ENCODE assay signal across 17 cellular contexts in the genomic region with DNA sequence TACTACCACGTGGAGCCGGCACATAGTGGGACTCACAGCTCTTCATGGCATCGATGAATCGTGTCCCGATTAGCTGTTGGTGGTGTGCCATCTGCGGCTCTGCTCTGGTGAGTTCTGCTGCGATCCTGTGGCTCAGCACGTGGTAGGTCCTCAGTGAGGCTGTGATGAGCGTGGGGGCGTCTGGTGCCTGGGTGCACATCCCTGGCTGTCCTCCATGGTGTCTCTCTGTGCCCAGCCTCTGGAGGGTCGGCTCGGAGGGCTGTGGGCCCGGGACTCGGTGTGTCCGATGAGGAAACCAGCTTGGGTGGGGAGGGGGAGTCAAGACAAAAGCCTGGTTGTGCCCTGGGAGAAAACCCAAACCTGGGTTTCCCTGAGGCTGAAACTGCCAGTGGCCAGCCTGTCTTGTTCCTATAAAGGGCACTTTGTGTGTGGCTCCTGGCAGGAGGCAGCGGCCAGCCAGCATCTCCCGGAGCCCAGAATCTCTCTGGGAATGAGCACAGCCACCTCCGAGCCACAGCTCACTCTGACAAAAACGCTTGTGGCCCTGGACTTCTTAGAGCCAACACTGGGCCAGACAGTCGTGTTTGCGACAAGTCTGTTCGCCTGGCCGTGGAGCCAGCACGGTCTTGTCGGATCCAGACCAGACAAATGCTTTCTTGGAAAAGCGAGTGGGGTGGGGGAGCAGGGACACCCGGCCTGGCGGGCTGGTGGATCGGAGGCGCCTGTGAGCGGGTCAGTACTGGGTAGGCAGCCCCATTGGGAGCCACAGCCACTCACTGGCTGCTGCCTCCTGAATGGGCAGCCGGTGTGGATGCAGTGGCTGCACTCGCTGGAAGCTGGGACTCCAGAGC. TPM values are rescaled to one million over a fixed set of nuclear protein-coding genes. Genes with fewer than 3 reads are reported as not detected.
A peak's percentile ranks its signal among the peaks of the same experiment; 100 is the strongest.
DNase-seq lines count a peak whose midpoint lies in the region; ATAC-seq and TF ChIP-seq lines count a peak whose summit lies in the region.
"Had no signal": no experiment of that assay in that cellular context is flagged by ENCODE, and none has a peak within 500 bp of the region (broad histone marks: within the 10 kb centered on the region; RNA-seq: fewer than 3 reads in every experiment).

No MANE protein-coding gene starts in this region.

- H3K4me1 ChIP-seq in ascending aorta (peaks cover 46 to 77% of the 10 kb centered on the region in 2 donors), aorta (ENCODE audit: control insufficient read depth in 1 of 2, insufficient read depth in 2 of 2, low read length in 2 of 2) (peaks cover 0 to 3% of the 10 kb centered on the region in 2 donors)

- H3K36me3 ChIP-seq in ascending aorta (no peaks in the 10 kb centered on the region), aorta (ENCODE audit: control insufficient read depth in 1 of 2, insufficient read depth in 2 of 2, low read length in 1 of 2) (no peaks in the 10 kb centered on the region)
- H3K36me3 ChIP-seq: left lung had no signal

- H3K27ac ChIP-seq in ascending aorta (peak overlapping the region; percentile 82 to 95), aorta (ENCODE audit: low read depth in 1 of 2, low read length in 2 of 2) (peak overlapping the region; percentile 59 to 89)
- H3K27ac ChIP-seq: BLaER1 treated with 17β-estradiol and CSF1 and Interleukin-3, amounts not matched to agents 10 nM and 100 nM; PC-9 had no signal

- H3K4me3 ChIP-seq in ascending aorta (peak overlapping the region in 1 of 2 donors; percentile 28), aorta (ENCODE audit: low read length in 2 of 2) (no peak overlapping the region)
- H3K4me3 ChIP-seq: BLaER1 treated with 17β-estradiol and CSF1 and Interleukin-3, amounts not matched to agents 10 nM and 100 nM; left lung; PC-9; skin epidermis had no signal

- CTCF ChIA-PET in activated CD4-positive, alpha-beta T cell treated with anti-CD3 and anti-CD28 coated beads, Interleukin-2, amount 10 ng/mL, durations not matched to agents 7 days and 5 days (lab: Charles Lee), result no interaction called here

- DNase-seq in ascending aorta (ENCODE audit: low spot score in 2 of 2), result no peak
- DNase-seq in head of caudate nucleus, result peak; percentile 52 to 90 (median 77)
- DNase-seq in posterior cingulate gyrus, result peak; percentile 52 to 94 (median 63)
- peak; percentile 61 to 81 for DNase-seq in aorta
- no peak for DNase-seq in NCI-H2227 (lab: John Stamatoyannopoulos, UW; ENCODE audit: unreplicated experiment)
- DNase-seq in activated CD4-positive, alpha-beta T cell treated with anti-CD3 and anti-CD28 coated beads, Interleukin-2, amount 10 ng/mL, durations not matched to agents 7 days and 5 days, result no peak
- DNase-seq: activated CD4-positive, CD25-positive, alpha-beta regulatory T cell treated with anti-CD3 and anti-CD28 coated beads, Interleukin-2, amount 50 U/mL, for 72 hours; HCEC 1CT; left lung; NCI-H1694 treated with DMSO at 0.1 percent for 48 hours; NCI-H510A; PC-9; stimulated activated naive CD4-positive, alpha-beta T cell treated with Interleukin-2 at 50 U/mL for 16 hours had no signal

- no peaks in the 10 kb centered on the region for H3K36me3 Mint-ChIP-seq in activated CD4-positive, alpha-beta T cell treated with anti-CD3 and anti-CD28 coated beads, Interleukin-2, amount 10 ng/mL, durations not matched to agents 7 days and 5 days (ENCODE audit: low read depth)
- H3K36me3 Mint-ChIP-seq: activated naive CD8-positive, alpha-beta T cell had no signal

- POLR2A ChIA-PET in activated CD4-positive, alpha-beta T cell treated with anti-CD3 and anti-CD28 coated beads, Interleukin-2, amount 10 ng/mL, durations not matched to agents 7 days and 5 days (lab: Charles Lee), result no interaction called here

- H3K4me1 Mint-ChIP-seq in activated CD4-positive, alpha-beta T cell treated with anti-CD3 and anti-CD28 coated beads, Interleukin-2, amount 10 ng/mL, durations not matched to agents 7 days and 5 days, result no peaks in the 10 kb centered on the region

- no peak overlapping the region for H3K27ac Mint-ChIP-seq in activated CD4-positive, alpha-beta T cell treated with anti-CD3 and anti-CD28 coated beads, Interleukin-2, amount 10 ng/mL, durations not matched to agents 7 days and 5 days
- H3K27ac Mint-ChIP-seq: activated naive CD8-positive, alpha-beta T cell had no signal

- TF ChIP-seq CTCF in ascending aorta (IDR thresholded peaks at IDR 0.05), result no peak

- intact Hi-C loops in ascending aorta (cut with DNase I) (loop anchor here (2.0 kb wide), 1 partner anchor 32 kb away; the partner anchor contains the start of gene SPSB1), head of caudate nucleus (cut with DNase I) (no loop called here), posterior cingulate gyrus (cut with DNase I) (no loop called here), aorta (cut with DNase I) (no loop called here)

- WGBS in aorta, 2 donors, result 9 to 12% methylated on average over 33 of the region's 33 CpGs

- no peaks in the 10 kb centered on the region for H3K27me3 Mint-ChIP-seq in activated CD4-positive, alpha-beta T cell treated with anti-CD3 and anti-CD28 coated beads, Interleukin-2, amount 10 ng/mL, durations not matched to agents 7 days and 5 days
- H3K27me3 Mint-ChIP-seq: activated naive CD8-positive, alpha-beta T cell had no signal

- H3K4me3 Mint-ChIP-seq in activated CD4-positive, alpha-beta T cell treated with anti-CD3 and anti-CD28 coated beads, Interleukin-2, amount 10 ng/mL, durations not matched to agents 7 days and 5 days, result no peak overlapping the region
- H3K4me3 Mint-ChIP-seq: activated naive CD8-positive, alpha-beta T cell had no signal

- H3K9me3 ChIP-seq in ascending aorta (no peaks in the 10 kb centered on the region), aorta (ENCODE audit: control insufficient read depth, low read length) (no peaks in the 10 kb centered on the region)
- H3K9me3 ChIP-seq: BLaER1 treated with 17β-estradiol and CSF1 and Interleukin-3, amounts not matched to agents 10 nM and 100 nM; left lung had no signal

- no peak for ATAC-seq in aorta (ENCODE audit: low FRiP score)
- ATAC-seq in HG03521 (IDR thresholded peaks at IDR 0.05; ENCODE audit: unreplicated experiment), result no peak
- ATAC-seq: left lung had no signal

- no peaks in the 10 kb centered on the region for H3K9me3 Mint-ChIP-seq in activated CD4-positive, alpha-beta T cell treated with anti-CD3 and anti-CD28 coated beads, Interleukin-2, amount 10 ng/mL, durations not matched to agents 7 days and 5 days

- no peaks in the 10 kb centered on the region for H3K27me3 ChIP-seq in ascending aorta
- H3K27me3 ChIP-seq in aorta (ENCODE audit: control insufficient read depth in 1 of 2, insufficient read depth in 2 of 2, low read length in 1 of 2), result no peaks in the 10 kb centered on the region
- H3K27me3 ChIP-seq: BLaER1 treated with 17β-estradiol and CSF1 and Interleukin-3, amounts not matched to agents 10 nM and 100 nM; left lung had no signal

RNA-seq across cellular contexts. Expression of gene SPSB1, which starts 31.8 kb away (rescaled TPM):
- total RNA-seq in ascending aorta (64.9 TPM), aorta (10 to 100 TPM; 34.8 to 62.0 TPM)
- 10 to 100 TPM; 21.2 to 36.8 TPM for polyA plus RNA-seq in aorta
- total RNA-seq in activated CD4-positive, alpha-beta T cell treated with anti-CD3 and anti-CD28 coated beads, Interleukin-2, amount 10 ng/mL, durations not matched to agents 7 days and 5 days, result 1 to 10 TPM; 4.8 to 6.6 TPM

Comparison
In these comparisons a context has a peak if more than half of its experiments do, and no peak if none do; other contexts are left out.
1. DNase-seq: peak in head of caudate nucleus (42 of 42), posterior cingulate gyrus (10 of 10) and aorta (2 of 2); none in ascending aorta (0 of 2), NCI-H2227 (single experiment) and activated CD4-positive, alpha-beta T cell treated with anti-CD3 and anti-CD28 coated beads, Interleukin-2, amount 10 ng/mL, durations not matched to agents 7 days and 5 days (single experiment).